1 cellular context compared by ENCODE assay signal in genomic region chr14:93926873-93927571, GRCh38.
TF ChIP-seq lines count a peak whose summit lies in the region.

Gene FAM181A (plus strand): TSS chr14:93927344. CDS start chr14:93928286, 942 bp downstream.

TF ChIP-seq in HepG2, 621 proteins besides CTCF, POLR2A, EP300 and RAD21 (continued from another document):
- TF ChIP-seq, protein P1, sequence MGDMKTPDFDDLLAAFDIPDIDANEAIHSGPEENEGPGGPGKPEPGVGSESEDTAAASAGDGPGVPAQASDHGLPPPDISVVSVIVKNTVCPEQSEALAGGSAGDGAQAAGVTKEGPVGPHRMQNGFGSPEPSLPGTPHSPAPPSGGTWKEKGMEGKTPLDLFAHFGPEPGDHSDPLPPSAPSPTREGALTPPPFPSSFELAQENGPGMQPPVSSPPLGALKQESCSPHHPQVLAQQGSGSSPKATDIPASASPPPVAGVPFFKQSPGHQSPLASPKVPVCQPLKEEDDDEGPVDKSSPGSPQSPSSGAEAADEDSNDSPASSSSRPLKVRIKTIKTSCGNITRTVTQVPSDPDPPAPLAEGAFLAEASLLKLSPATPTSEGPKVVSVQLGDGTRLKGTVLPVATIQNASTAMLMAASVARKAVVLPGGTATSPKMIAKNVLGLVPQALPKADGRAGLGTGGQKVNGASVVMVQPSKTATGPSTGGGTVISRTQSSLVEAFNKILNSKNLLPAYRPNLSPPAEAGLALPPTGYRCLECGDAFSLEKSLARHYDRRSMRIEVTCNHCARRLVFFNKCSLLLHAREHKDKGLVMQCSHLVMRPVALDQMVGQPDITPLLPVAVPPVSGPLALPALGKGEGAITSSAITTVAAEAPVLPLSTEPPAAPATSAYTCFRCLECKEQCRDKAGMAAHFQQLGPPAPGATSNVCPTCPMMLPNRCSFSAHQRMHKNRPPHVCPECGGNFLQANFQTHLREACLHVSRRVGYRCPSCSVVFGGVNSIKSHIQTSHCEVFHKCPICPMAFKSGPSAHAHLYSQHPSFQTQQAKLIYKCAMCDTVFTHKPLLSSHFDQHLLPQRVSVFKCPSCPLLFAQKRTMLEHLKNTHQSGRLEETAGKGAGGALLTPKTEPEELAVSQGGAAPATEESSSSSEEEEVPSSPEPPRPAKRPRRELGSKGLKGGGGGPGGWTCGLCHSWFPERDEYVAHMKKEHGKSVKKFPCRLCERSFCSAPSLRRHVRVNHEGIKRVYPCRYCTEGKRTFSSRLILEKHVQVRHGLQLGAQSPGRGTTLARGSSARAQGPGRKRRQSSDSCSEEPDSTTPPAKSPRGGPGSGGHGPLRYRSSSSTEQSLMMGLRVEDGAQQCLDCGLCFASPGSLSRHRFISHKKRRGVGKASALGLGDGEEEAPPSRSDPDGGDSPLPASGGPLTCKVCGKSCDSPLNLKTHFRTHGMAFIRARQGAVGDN (CRISPR knock-in tag; IDR thresholded peaks at IDR 0.05) = 0 out of 2 replicates have a peak, but pooled peaks have one; percentile 18
TF ChIP-seq in HepG2: peak in this region for 5.
